32 cellular contexts compared by ENCODE assay signal in genomic region chr2:1947316-1947715, GRCh38.
"Had no signal": no experiment of that assay in that cellular context is flagged by ENCODE, and none has a peak within 500 bp of the region (broad histone marks: within the 10 kb centered on the region; RNA-seq: fewer than 3 reads in every experiment).

No MANE protein-coding gene starts in this region.

- H3K9me3 Mint-ChIP-seq: activated B cell treated with CpG ODN at 0.5 μM for 24 hours; activated CD4-positive, alpha-beta memory T cell treated with anti-CD3 and anti-CD28 coated beads for 36 hours; activated CD4-positive, alpha-beta T cell treated with anti-CD3 and anti-CD28 coated beads, Interleukin-2, amount 10 ng/mL, durations not matched to agents 24 days and 14 days; activated CD8-positive, alpha-beta T cell treated with anti-CD3 and anti-CD28 coated beads for 36 hours; activated naive CD4-positive, alpha-beta T cell treated with anti-CD3 and anti-CD28 coated beads for 36 hours; activated naive CD4-positive, alpha-beta T cell treated with anti-CD3 and anti-CD28 coated beads, Interleukin-2, amount 50 U/mL, for 72 hours; activated naive CD8-positive, alpha-beta T cell treated with anti-CD3 and anti-CD28 coated beads for 36 hours; activated T-cell treated with anti-CD3 and anti-CD28 coated beads, Interleukin-2, amount 50 U/mL, for 4 hours; activated T-cell treated with anti-CD3 and anti-CD28 coated beads, Interleukin-2, amount 50 U/mL, for 72 hours; activated T-helper 1 cell treated with anti-CD3 and anti-CD28 coated beads, Interleukin-12 subunit alpha, Interleukin-12 subunit beta, Interleukin-2, Interleukin-4 antibody, amounts not matched to agents 30 ng/mL and 10 ng/mL and 1 ng/mL, durations not matched to agents 14 hours and 24 hours and 36 hours; activated T-helper 17 cell treated with anti-CD3 and anti-CD28 coated beads, Interleukin-2, amount 50 U/mL, for 72 hours; T-helper 1 cell treated with Interleukin-12 subunit alpha and Interleukin-12 subunit beta and Interleukin-4 antibody, amounts not matched to agents 30 μg/mL and 1 μg/mL, for 36 hours; T-helper 2 cell treated with Interferon-gamma antibody and Interleukin-4, amounts not matched to agents 5 μg/mL and 100 μg/mL, for 36 hours had no signal

- DNase-seq: activated B cell treated with CpG ODN at 0.5 μM for 24 hours; activated CD4-positive, alpha-beta memory T cell treated with anti-CD3 and anti-CD28 coated beads for 36 hours; activated CD4-positive, alpha-beta T cell treated with anti-CD3 and anti-CD28 coated beads for 4 hours; activated CD4-positive, alpha-beta T cell treated with anti-CD3 and anti-CD28 coated beads, Interleukin-2, amount 10 ng/mL, durations not matched to agents 24 days and 14 days; activated CD4-positive, alpha-beta T cell treated with anti-CD3 and anti-CD28 coated beads, Interleukin-2, amount 50 U/mL, for 1 hour; activated CD4-positive, alpha-beta T cell treated with anti-CD3 and anti-CD28 coated beads, Interleukin-2, amount 50 U/mL, for 4 hours; activated CD4-positive, CD25-positive, alpha-beta regulatory T cell treated with anti-CD3 and anti-CD28 coated beads, Interleukin-2, amount 50 U/mL, for 72 hours; activated CD8-positive, alpha-beta memory T cell treated with anti-CD3 and anti-CD28 coated beads, Interleukin-2, amount 10 ng/mL, durations not matched to agents 7 days and 5 days; activated CD8-positive, alpha-beta T cell treated with anti-CD3 and anti-CD28 coated beads for 36 hours; activated effector memory CD4-positive, alpha-beta T cell treated with anti-CD3 and anti-CD28 coated beads, Interleukin-2, amount 50 U/mL, for 16 hours; activated gamma-delta T cell treated with Interleukin-2 at 50 U/mL for 16 hours; activated naive CD4-positive, alpha-beta T cell; activated naive CD4-positive, alpha-beta T cell treated with anti-CD3 and anti-CD28 coated beads for 36 hours; activated naive CD4-positive, alpha-beta T cell treated with anti-CD3 and anti-CD28 coated beads, Interleukin-2, amount 50 U/mL, for 16 hours; activated naive CD8-positive, alpha-beta T cell treated with anti-CD3 and anti-CD28 coated beads for 36 hours; activated T-cell treated with anti-CD3 and anti-CD28 coated beads for 4 hours; activated T-cell treated with anti-CD3 and anti-CD28 coated beads, Interleukin-2, amount 50 U/mL, for 1 hour; activated T-cell treated with anti-CD3 and anti-CD28 coated beads, Interleukin-2, amount 50 U/mL, for 4 hours; activated T-cell treated with anti-CD3 and anti-CD28 coated beads, Interleukin-2, amount 50 U/mL, for 72 hours; amniotic stem cell; aorta; body of pancreas; brain microvascular endothelial cell; central memory CD4-positive, alpha-beta T cell; T-helper 1 cell; T-helper 2 cell; T-helper 9 cell had no signal

- H3K27me3 Mint-ChIP-seq: activated B cell treated with CpG ODN at 0.5 μM for 24 hours had no signal

- H3K36me3 Mint-ChIP-seq: activated CD4-positive, alpha-beta memory T cell treated with anti-CD3 and anti-CD28 coated beads for 36 hours; activated CD8-positive, alpha-beta memory T cell treated with anti-CD3 and anti-CD28 coated beads, Interleukin-2, amount 10 ng/mL, durations not matched to agents 7 days and 5 days; activated naive CD4-positive, alpha-beta T cell treated with anti-CD3 and anti-CD28 coated beads, Interleukin-2, amount 50 U/mL, for 72 hours; activated naive CD8-positive, alpha-beta T cell treated with anti-CD3 and anti-CD28 coated beads for 36 hours had no signal

- H3K27ac Mint-ChIP-seq: activated B cell treated with CpG ODN at 0.5 μM for 24 hours; activated CD4-positive, alpha-beta memory T cell treated with anti-CD3 and anti-CD28 coated beads for 36 hours; activated CD4-positive, alpha-beta T cell treated with anti-CD3 and anti-CD28 coated beads, Interleukin-2, amount 10 ng/mL, durations not matched to agents 24 days and 14 days; activated CD8-positive, alpha-beta memory T cell treated with anti-CD3 and anti-CD28 coated beads, Interleukin-2, amount 10 ng/mL, durations not matched to agents 7 days and 5 days; activated CD8-positive, alpha-beta T cell treated with anti-CD3 and anti-CD28 coated beads for 36 hours; activated naive CD4-positive, alpha-beta T cell treated with anti-CD3 and anti-CD28 coated beads for 36 hours; activated naive CD4-positive, alpha-beta T cell treated with anti-CD3 and anti-CD28 coated beads, Interleukin-2, amount 50 U/mL, for 72 hours; activated naive CD8-positive, alpha-beta T cell treated with anti-CD3 and anti-CD28 coated beads for 36 hours; activated T-cell treated with anti-CD3 and anti-CD28 coated beads, Interleukin-2, amount 50 U/mL, for 72 hours; activated T-helper 1 cell treated with anti-CD3 and anti-CD28 coated beads, Interleukin-12 subunit alpha, Interleukin-12 subunit beta, Interleukin-2, Interleukin-4 antibody, amounts not matched to agents 30 ng/mL and 10 ng/mL and 1 ng/mL, durations not matched to agents 14 hours and 24 hours and 36 hours; activated T-helper 17 cell treated with anti-CD3 and anti-CD28 coated beads, Interleukin-2, amount 50 U/mL, for 72 hours; T-helper 1 cell treated with Interleukin-12 subunit alpha and Interleukin-12 subunit beta and Interleukin-4 antibody, amounts not matched to agents 30 μg/mL and 1 μg/mL, for 36 hours; T-helper 2 cell treated with Interferon-gamma antibody and Interleukin-4, amounts not matched to agents 5 μg/mL and 100 μg/mL, for 36 hours had no signal

- H3K4me3 Mint-ChIP-seq: activated B cell treated with CpG ODN at 0.5 μM for 24 hours; activated CD4-positive, alpha-beta memory T cell treated with anti-CD3 and anti-CD28 coated beads for 36 hours; activated CD4-positive, alpha-beta T cell treated with anti-CD3 and anti-CD28 coated beads, Interleukin-2, amount 10 ng/mL, durations not matched to agents 24 days and 14 days; activated CD8-positive, alpha-beta memory T cell treated with anti-CD3 and anti-CD28 coated beads, Interleukin-2, amount 10 ng/mL, durations not matched to agents 7 days and 5 days; activated CD8-positive, alpha-beta T cell treated with anti-CD3 and anti-CD28 coated beads for 36 hours; activated naive CD4-positive, alpha-beta T cell treated with anti-CD3 and anti-CD28 coated beads for 36 hours; activated naive CD8-positive, alpha-beta T cell treated with anti-CD3 and anti-CD28 coated beads for 36 hours; activated T-cell treated with anti-CD3 and anti-CD28 coated beads, Interleukin-2, amount 50 U/mL, for 4 hours; activated T-cell treated with anti-CD3 and anti-CD28 coated beads, Interleukin-2, amount 50 U/mL, for 72 hours; activated T-helper 1 cell treated with anti-CD3 and anti-CD28 coated beads, Interleukin-12 subunit alpha, Interleukin-12 subunit beta, Interleukin-2, Interleukin-4 antibody, amounts not matched to agents 30 ng/mL and 10 ng/mL and 1 ng/mL, durations not matched to agents 14 hours and 24 hours and 36 hours; activated T-helper 17 cell treated with anti-CD3 and anti-CD28 coated beads, Interleukin-2, amount 50 U/mL, for 72 hours; T-helper 1 cell treated with Interleukin-12 subunit alpha and Interleukin-12 subunit beta and Interleukin-4 antibody, amounts not matched to agents 30 μg/mL and 1 μg/mL, for 36 hours; T-helper 2 cell treated with Interferon-gamma antibody and Interleukin-4, amounts not matched to agents 5 μg/mL and 100 μg/mL, for 36 hours had no signal

- H3K4me1 Mint-ChIP-seq: activated B cell treated with CpG ODN at 0.5 μM for 24 hours; activated CD4-positive, alpha-beta T cell treated with anti-CD3 and anti-CD28 coated beads, Interleukin-2, amount 10 ng/mL, durations not matched to agents 24 days and 14 days; activated CD8-positive, alpha-beta memory T cell treated with anti-CD3 and anti-CD28 coated beads, Interleukin-2, amount 10 ng/mL, durations not matched to agents 7 days and 5 days; activated naive CD8-positive, alpha-beta T cell treated with anti-CD3 and anti-CD28 coated beads for 36 hours; activated T-helper 17 cell treated with anti-CD3 and anti-CD28 coated beads, Interleukin-2, amount 50 U/mL, for 72 hours had no signal
